ENCODE assay signal across 12 cellular contexts in the genomic region with DNA sequence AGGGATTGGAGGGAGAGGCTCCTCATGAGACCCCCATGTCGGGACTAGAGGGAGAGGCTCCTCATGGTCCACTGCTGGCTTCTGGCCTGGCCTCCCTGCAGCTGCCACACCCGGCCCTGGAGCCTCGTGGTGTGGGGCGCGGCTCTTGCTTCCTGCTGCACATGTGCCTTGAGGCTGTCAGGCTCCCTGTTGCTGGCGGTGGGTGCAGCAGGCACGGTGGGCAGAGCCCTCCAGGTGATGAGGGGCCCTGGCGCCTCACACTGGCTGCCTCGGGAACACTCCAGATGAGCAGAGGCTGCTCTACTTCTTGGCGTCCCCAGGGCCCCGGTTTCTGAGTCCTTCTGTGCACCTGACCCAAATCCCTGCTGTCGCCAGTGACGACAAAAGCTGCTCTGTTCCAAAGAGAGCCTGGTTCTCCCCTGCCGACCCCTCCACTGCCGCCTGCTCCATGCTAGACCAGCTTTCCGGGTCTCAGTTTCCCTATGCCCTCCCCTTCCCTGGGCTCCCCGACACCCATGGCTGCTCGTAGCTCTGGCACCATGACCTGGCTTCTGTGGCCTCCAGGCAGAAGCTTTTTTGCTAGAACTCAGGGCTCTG. TPM values are rescaled to one million over a fixed set of nuclear protein-coding genes. Genes with fewer than 3 reads are reported as not detected.
DNase-seq lines count a peak whose midpoint lies in the region; ATAC-seq, FAIRE-seq and TF ChIP-seq lines count a peak whose summit lies in the region.
"Had no signal": no experiment of that assay in that cellular context is flagged by ENCODE, and none has a peak within 500 bp of the region (broad histone marks: within the 10 kb centered on the region; RNA-seq: fewer than 3 reads in every experiment).

No MANE protein-coding gene starts in this region.

- 48 to 62% (median 54%) methylated on average over 16 to 18 of the region's 18 CpGs for WGBS in small intestine, 3 donors

- no peaks in the 10 kb centered on the region for H3K9me3 ChIP-seq in BLaER1 treated with 17β-estradiol and CSF1 and Interleukin-3, amounts not matched to agents 10 nM and 100 nM (replicated peaks in 1 of 11)
- no peaks in the 10 kb centered on the region for H3K9me3 ChIP-seq in WERI-Rb-1 (ENCODE audit: severe bottlenecking)
- H3K9me3 ChIP-seq in small intestine (ENCODE audit: control insufficient read depth, low read depth), result no peaks in the 10 kb centered on the region

- H3K27me3 Mint-ChIP-seq in T-helper 2 cell treated with Interferon-gamma antibody and Interleukin-4, amounts not matched to agents 5 μg/mL and 100 μg/mL, for 36 hours (ENCODE audit: low read depth), result no peaks in the 10 kb centered on the region

- no peak overlapping the region for H3K27ac Mint-ChIP-seq in T-helper 2 cell treated with Interferon-gamma antibody and Interleukin-4, amounts not matched to agents 5 μg/mL and 100 μg/mL, for 36 hours

- FAIRE-seq in small intestine (lab: Jason Lieb, UNC), result no peak
- FAIRE-seq: GM19239 had no signal

- no peaks in the 10 kb centered on the region for H3K36me3 ChIP-seq in BLaER1 treated with 17β-estradiol and CSF1 and Interleukin-3, amounts not matched to agents 10 nM and 100 nM
- no peaks in the 10 kb centered on the region for H3K36me3 ChIP-seq in WERI-Rb-1
- no peaks in the 10 kb centered on the region for H3K36me3 ChIP-seq in small intestine (ENCODE audit: control insufficient read depth in 2 of 2, insufficient read depth in 2 of 2, low read length in 2 of 2)

- no peak overlapping the region for H3K4me3 Mint-ChIP-seq in T-helper 2 cell treated with Interferon-gamma antibody and Interleukin-4, amounts not matched to agents 5 μg/mL and 100 μg/mL, for 36 hours

- intact Hi-C loops in left colon (cut with DNase I, micrococcal nuclease), result no loop called here

- H3K27ac ChIP-seq in BLaER1 treated with 17β-estradiol and CSF1 and Interleukin-3, amounts not matched to agents 10 nM and 100 nM, result peak overlapping the region in 10 of 11 experiments; percentile 6 to 74 (median 36); a peak in 15 of 22 replicates
- no peak overlapping the region for H3K27ac ChIP-seq in WERI-Rb-1
- H3K27ac ChIP-seq in small intestine (ENCODE audit: low read depth in 1 of 2, low read length in 1 of 2), result peak overlapping the region in 1 of 2 donors; percentile 40

- H3K4me1 Mint-ChIP-seq in T-helper 2 cell treated with Interferon-gamma antibody and Interleukin-4, amounts not matched to agents 5 μg/mL and 100 μg/mL, for 36 hours (ENCODE audit: low read depth), result no peaks in the 10 kb centered on the region

- no peaks in the 10 kb centered on the region for H3K9me3 Mint-ChIP-seq in T-helper 2 cell treated with Interferon-gamma antibody and Interleukin-4, amounts not matched to agents 5 μg/mL and 100 μg/mL, for 36 hours

- TF ChIP-seq CTCF in GM12865 (IDR thresholded peaks at IDR 0.05; ENCODE audit: insufficient read depth, low read depth, low read length, missing control alignments), result no peak
- peak; percentile 25; the same call in 1 of the 2 replicates for TF ChIP-seq CTCF in WERI-Rb-1 (IDR thresholded peaks at IDR 0.05; ENCODE audit: low read depth, low read length)

- peak overlapping the region in 5 of 11 experiments; percentile 1 to 70 (median 47); a peak in 6 of 22 replicates for H3K9ac ChIP-seq in BLaER1 treated with 17β-estradiol and CSF1 and Interleukin-3, amounts not matched to agents 10 nM and 100 nM

- H3K4me3 ChIP-seq in BLaER1 treated with 17β-estradiol and CSF1 and Interleukin-3, amounts not matched to agents 10 nM and 100 nM, result no peak overlapping the region
- peak overlapping the region; percentile 56 for H3K4me3 ChIP-seq in GM12865 (ENCODE audit: low read depth, low read length)
- H3K4me3 ChIP-seq in WERI-Rb-1 (ENCODE audit: low read depth, low read length), result no peak overlapping the region
- H3K4me3 ChIP-seq in small intestine (ENCODE audit: low read depth in 1 of 2, low read length in 2 of 2), result no peak overlapping the region

- ATAC-seq in left colon, result peak; percentile 94

- DNase-seq in GM12865 (ENCODE audit: low read depth) (peak; percentile 34), WERI-Rb-1 (no peak), left colon (peak in 1 of 2 donors; percentile 52), AML-193 (lab: John Stamatoyannopoulos, UW) (no peak), small intestine (no peak), NCI-H1417 (lab: John Stamatoyannopoulos, UW) (no peak)
- no peak for DNase-seq in T-helper 2 cell treated with Interferon-gamma antibody and Interleukin-4, amounts not matched to agents 5 μg/mL and 100 μg/mL, for 36 hours (ENCODE audit: low spot score)
- DNase-seq: central memory CD4-positive, alpha-beta T cell had no signal

- peak overlapping the region; percentile 70 to 96 (median 79) for H3K4me2 ChIP-seq in BLaER1 treated with 17β-estradiol and CSF1 and Interleukin-3, amounts not matched to agents 10 nM and 100 nM

- no peaks in the 10 kb centered on the region for H4K20me1 ChIP-seq in BLaER1 treated with 17β-estradiol and CSF1 and Interleukin-3, amounts not matched to agents 10 nM and 100 nM

- no peaks in the 10 kb centered on the region for H3K36me3 Mint-ChIP-seq in T-helper 2 cell treated with Interferon-gamma antibody and Interleukin-4, amounts not matched to agents 5 μg/mL and 100 μg/mL, for 36 hours (ENCODE audit: low read depth)

- no peaks in the 10 kb centered on the region for H3K27me3 ChIP-seq in BLaER1 treated with 17β-estradiol and CSF1 and Interleukin-3, amounts not matched to agents 10 nM and 100 nM
- H3K27me3 ChIP-seq in WERI-Rb-1 (ENCODE audit: insufficient read depth, low read depth, severe bottlenecking), result no peaks in the 10 kb centered on the region
- no peaks in the 10 kb centered on the region for H3K27me3 ChIP-seq in small intestine (ENCODE audit: control insufficient read depth in 2 of 2, insufficient read depth in 2 of 2, low read length in 2 of 2)

- peaks cover 28 to 70% (median 48%) of the 10 kb centered on the region in 10 experiments for H3K4me1 ChIP-seq in BLaER1 treated with 17β-estradiol and CSF1 and Interleukin-3, amounts not matched to agents 10 nM and 100 nM
- no peaks in the 10 kb centered on the region for H3K4me1 ChIP-seq in small intestine (ENCODE audit: control insufficient read depth in 2 of 2, insufficient read depth in 1 of 2, low read depth in 1 of 2, low read length in 1 of 2)

RNA-seq across cellular contexts. Expression of a gene that starts 9.7 kb away (rescaled TPM):
- total RNA-seq in left colon, result 10 to 100 TPM; 15.2 to 16.4 TPM
- polyA plus RNA-seq in small intestine, result 10 to 100 TPM; 17.4 to 34.5 (median 21.3) TPM

RNA-seq across cellular contexts. Expression of a gene that starts 12.3 kb away (rescaled TPM):
- total RNA-seq in left colon, result under 1 TPM; 0.49 to 0.87 TPM
- polyA plus RNA-seq in small intestine, result under 1 TPM in 2 of 3 donors, not detected in 1; 0.27 to 0.66 TPM
- total RNA-seq: RPMI7951 had no signal
- polyA plus RNA-seq: neural cell had no signal

RNA-seq across cellular contexts. Expression of a gene that starts 26.3 kb away (rescaled TPM):
- total RNA-seq in left colon, result 10 to 100 TPM; 40.1 to 81.5 TPM
- polyA plus RNA-seq in small intestine, result 10 to 100 TPM in 1 of 3 donors, 1 to 10 TPM in 1, under 1 TPM in 1; 0.67 to 12.7 (median 1.1) TPM

RNA-seq across cellular contexts. Expression of a gene that starts 40.7 kb away (rescaled TPM):
- total RNA-seq in left colon, result 1 to 10 TPM in 1 of 2 donors, under 1 TPM in 1; 0.76 to 2.7 TPM
- 1 to 10 TPM; 1.1 to 1.7 (median 1.4) TPM for polyA plus RNA-seq in small intestine
- total RNA-seq: RPMI7951 had no signal
- polyA plus RNA-seq: neural cell had no signal

RNA-seq across cellular contexts. Expression of a gene that starts 50.1 kb away (rescaled TPM):
- total RNA-seq in left colon, result 10 to 100 TPM; 20.7 to 29.6 TPM
- polyA plus RNA-seq in small intestine, result 10 to 100 TPM; 24.2 to 42.1 (median 25.9) TPM
